In genomic region chr6:36545767-36546663, GRCh38 we compare ENCODE assay signal across 8 cellular contexts. TPM values are rescaled to one million over a fixed set of nuclear protein-coding genes. Genes with fewer than 3 reads are reported as not detected.
A peak's percentile ranks its signal among the peaks of the same experiment; 100 is the strongest.
DNase-seq lines count a peak whose midpoint lies in the region; ATAC-seq and TF ChIP-seq lines count a peak whose summit lies in the region.

No MANE protein-coding gene starts in this region.

- H3K27ac Mint-ChIP-seq in natural killer cell, result peak overlapping the region; percentile 93 to 100

- no peaks in the 10 kb centered on the region for H3K36me3 Mint-ChIP-seq in natural killer cell

- H3K9me3 Mint-ChIP-seq in natural killer cell, result no peaks in the 10 kb centered on the region

- H3K9me3 ChIP-seq in KOPT-K1 (ENCODE audit: insufficient read depth, low read length, poor library complexity, severe bottlenecking), result no peaks in the 10 kb centered on the region

- intact Hi-C loops in natural killer cell (cut with micrococcal nuclease), result loop anchor here (5.0 kb wide), 1 partner anchor 104 kb away; the partner anchor contains the start of genes KCTD20 and PXT1

- ATAC-seq in natural killer cell (peak in 1 of 3 donors; percentile 9), esophagus mucosa (no peak), GM18868 (IDR thresholded peaks at IDR 0.05; ENCODE audit: unreplicated experiment) (no peak), GM18907 (IDR thresholded peaks at IDR 0.05; ENCODE audit: unreplicated experiment) (no peak)

- peaks cover 57 to 67% of the 10 kb centered on the region in 2 donors for H3K4me1 Mint-ChIP-seq in natural killer cell

- peaks cover 16% of the 10 kb centered on the region for H3K36me3 ChIP-seq in KOPT-K1 (ENCODE audit: insufficient read depth, low read length)

- no peaks in the 10 kb centered on the region for H3K27me3 Mint-ChIP-seq in natural killer cell (ENCODE audit: low read depth in 2 of 2)

- TF ChIP-seq CTCF in natural killer cell (IDR thresholded peaks at IDR 0.05), result no peak

- peak overlapping the region; percentile 91 for H3K27ac ChIP-seq in KOPT-K1 (ENCODE audit: low read depth, low read length, poor library complexity, severe bottlenecking)

- peak overlapping the region; percentile 99 for H3K4me3 Mint-ChIP-seq in natural killer cell

- DNase-seq in D341Med (ENCODE audit: low spot score) (peak; percentile 40), activated T-cell treated with anti-CD3 and anti-CD28 coated beads for 24 hours (ENCODE audit: low read depth) (peak; percentile 10), fibroblast of peridontal ligament (ENCODE audit: extremely low read depth) (peak; percentile 41), natural killer cell (no peak)

RNA-seq across cellular contexts. Expression of gene STK38, which starts 1.3 kb away (rescaled TPM):
- total RNA-seq in natural killer cell, result 100 to 1,000 TPM; 105 to 157 (median 126) TPM
- 26.1 TPM for total RNA-seq in esophagus mucosa

RNA-seq across cellular contexts. Expression of gene SRSF3, which starts 48.1 kb away (rescaled TPM):
- total RNA-seq in natural killer cell (100 to 1,000 TPM; 445 to 526 (median 447) TPM), esophagus mucosa (216 TPM)
